3 cellular contexts compared by ENCODE assay signal in genomic region chr13:46509981-46510380, GRCh38.
"Had no signal": no experiment of that assay in that cellular context is flagged by ENCODE, and none has a peak within 500 bp of the region (broad histone marks: within the 10 kb centered on the region; RNA-seq: fewer than 3 reads in every experiment).

No MANE protein-coding gene starts in this region.

- H3K4me3 ChIP-seq: GM12878 had no signal

- DNase-seq: GDM1, GF-D8 had no signal
